Comparison of ENCODE assay signal across 8 cellular contexts in genomic region chr3:64533565-64534317, GRCh38.
DNase-seq lines count a peak whose midpoint lies in the region; ATAC-seq and TF ChIP-seq lines count a peak whose summit lies in the region.

No MANE protein-coding gene starts in this region.

- intact Hi-C loops in Calu3 (cut with micrococcal nuclease; ENCODE audit: unreplicated experiment) (loop anchor here (2.0 to 10.0 kb wide), 5 partner anchors 131 to 904 kb away; partner anchors contain the start of gene ADAMTS9), mucosa of descending colon (cut with DNase I, micrococcal nuclease) (loop anchor here (5.0 kb wide), 1 partner anchor 714 kb away; no protein-coding TSS in a partner anchor)
- intact Hi-C loops in activated CD4-positive, alpha-beta T cell treated with anti-CD3 and anti-CD28 coated beads, Interleukin-2, amount 10 ng/mL, durations not matched to agents 24 days and 14 days (cut with micrococcal nuclease): loop anchor here (5.0 kb wide), 2 partner anchors 1139 to 1199 kb away; no protein-coding TSS in a partner anchor

- ATAC-seq in GM19395 (IDR thresholded peaks at IDR 0.05; ENCODE audit: unreplicated experiment) (peak; percentile 93), HG03378 (IDR thresholded peaks at IDR 0.05; ENCODE audit: unreplicated experiment) (peak; percentile 93), mucosa of descending colon (peak; percentile 95)
- peak; percentile 93 for ATAC-seq in stimulated activated naive CD8-positive, alpha-beta T cell treated with anti-CD3 and anti-CD28 coated beads, Interleukin-15, amount 100 ng/mL, for 72 hours

- H3K27me3 Mint-ChIP-seq in Calu3 (ENCODE audit: unreplicated experiment): no peaks in the 10 kb centered on the region
- no peaks in the 10 kb centered on the region for H3K27me3 Mint-ChIP-seq in activated CD4-positive, alpha-beta T cell treated with anti-CD3 and anti-CD28 coated beads, Interleukin-2, amount 10 ng/mL, durations not matched to agents 24 days and 14 days
- H3K27me3 Mint-ChIP-seq in stimulated activated naive CD8-positive, alpha-beta T cell treated with anti-CD3 and anti-CD28 coated beads, Interleukin-15, amount 100 ng/mL, for 72 hours: peaks cover 25% of the 10 kb centered on the region

- peaks cover 29% of the 10 kb centered on the region for H3K36me3 Mint-ChIP-seq in Calu3 (ENCODE audit: insufficient read depth, unreplicated experiment)
- no peaks in the 10 kb centered on the region for H3K36me3 Mint-ChIP-seq in activated CD4-positive, alpha-beta T cell treated with anti-CD3 and anti-CD28 coated beads, Interleukin-2, amount 10 ng/mL, durations not matched to agents 24 days and 14 days (ENCODE audit: low read depth)

- no peaks in the 10 kb centered on the region for H3K9me3 ChIP-seq in mucosa of descending colon

- peaks cover 4% of the 10 kb centered on the region for H3K4me1 ChIP-seq in mucosa of descending colon (ENCODE audit: low read depth)

- no peak overlapping the region for H3K4me3 Mint-ChIP-seq in Calu3 (ENCODE audit: low read depth, unreplicated experiment)
- H3K4me3 Mint-ChIP-seq in activated CD4-positive, alpha-beta T cell treated with anti-CD3 and anti-CD28 coated beads, Interleukin-2, amount 10 ng/mL, durations not matched to agents 24 days and 14 days: no peak overlapping the region
- H3K4me3 Mint-ChIP-seq in stimulated activated naive CD8-positive, alpha-beta T cell treated with anti-CD3 and anti-CD28 coated beads, Interleukin-15, amount 100 ng/mL, for 72 hours: no peak overlapping the region

- no TSS peak for BruUV-seq in Calu3 (replicated peaks; lab: Mats Ljungman, UMichigan)

- no peaks in the 10 kb centered on the region for H3K9me3 Mint-ChIP-seq in Calu3 (ENCODE audit: low read depth, unreplicated experiment)
- H3K9me3 Mint-ChIP-seq in activated CD4-positive, alpha-beta T cell treated with anti-CD3 and anti-CD28 coated beads, Interleukin-2, amount 10 ng/mL, durations not matched to agents 24 days and 14 days: no peaks in the 10 kb centered on the region
- H3K9me3 Mint-ChIP-seq in stimulated activated naive CD8-positive, alpha-beta T cell treated with anti-CD3 and anti-CD28 coated beads, Interleukin-15, amount 100 ng/mL, for 72 hours: no peaks in the 10 kb centered on the region

- TF ChIP-seq CTCF in Calu3 (IDR thresholded peaks at IDR 0.05; ENCODE audit: unreplicated experiment) (peak; percentile 65), epithelial cell of proximal tubule (conservative IDR thresholded peaks at IDR 0.05; ENCODE audit: low read depth, low read length) (peak; percentile 90), mucosa of descending colon (IDR thresholded peaks at IDR 0.05) (peak; percentile 66)

- CTCF ChIA-PET in Calu3 (lab: Charles Lee): interaction anchor here (0.6 to 1.2 kb wide), 3 partner anchors 108 to 593 kb away, joined by 3 to 5 read pairs (median 3); no protein-coding TSS in a partner anchor

- no peak overlapping the region for H3K4me3 ChIP-seq in epithelial cell of proximal tubule (ENCODE audit: low read depth, low read length)
- H3K4me3 ChIP-seq in mucosa of descending colon: no peak overlapping the region

- H3K27ac Mint-ChIP-seq in Calu3 (ENCODE audit: unreplicated experiment): no peak overlapping the region
- H3K27ac Mint-ChIP-seq in activated CD4-positive, alpha-beta T cell treated with anti-CD3 and anti-CD28 coated beads, Interleukin-2, amount 10 ng/mL, durations not matched to agents 24 days and 14 days: no peak overlapping the region
- no peak overlapping the region for H3K27ac Mint-ChIP-seq in stimulated activated naive CD8-positive, alpha-beta T cell treated with anti-CD3 and anti-CD28 coated beads, Interleukin-15, amount 100 ng/mL, for 72 hours

- DNase-seq in Calu3 (peak; percentile 81), NCI-H226 (peak; percentile 58), epithelial cell of proximal tubule (ENCODE audit: low read depth) (peak; percentile 32), mucosa of descending colon (peak; percentile 75 to 81 (median 80))
- peak; percentile 78 for DNase-seq in activated CD4-positive, alpha-beta T cell treated with anti-CD3 and anti-CD28 coated beads, Interleukin-2, amount 10 ng/mL, durations not matched to agents 24 days and 14 days
- peak; percentile 48 to 60 for DNase-seq in stimulated activated naive CD8-positive, alpha-beta T cell treated with anti-CD3 and anti-CD28 coated beads, Interleukin-15, amount 100 ng/mL, for 72 hours

- no peaks in the 10 kb centered on the region for H3K36me3 ChIP-seq in mucosa of descending colon (ENCODE audit: low read depth)

- H3K4me1 Mint-ChIP-seq in Calu3 (ENCODE audit: low read depth, unreplicated experiment): no peaks in the 10 kb centered on the region
- H3K4me1 Mint-ChIP-seq in activated CD4-positive, alpha-beta T cell treated with anti-CD3 and anti-CD28 coated beads, Interleukin-2, amount 10 ng/mL, durations not matched to agents 24 days and 14 days: no peaks in the 10 kb centered on the region
- H3K4me1 Mint-ChIP-seq in stimulated activated naive CD8-positive, alpha-beta T cell treated with anti-CD3 and anti-CD28 coated beads, Interleukin-15, amount 100 ng/mL, for 72 hours: no peaks in the 10 kb centered on the region
